Comparison of ENCODE assay signal across 21 cellular contexts in genomic region chr14:58750321-58751269, GRCh38.
"Had no signal": no experiment of that assay in that cellular context is flagged by ENCODE, and none has a peak within 500 bp of the region (broad histone marks: within the 10 kb centered on the region; RNA-seq: fewer than 3 reads in every experiment).

No MANE protein-coding gene starts in this region.

- H3K27ac Mint-ChIP-seq: activated naive CD4-positive, alpha-beta T cell treated with anti-CD3 and anti-CD28 coated beads, Interleukin-2, amount 50 U/mL, for 72 hours had no signal

- H3K4me2 ChIP-seq: hepatocyte had no signal

- H3K27me3 ChIP-seq: body of pancreas, esophagus squamous epithelium, hepatocyte, left lung, sigmoid colon, thyroid gland, uterus had no signal

- H3K4me1 ChIP-seq: uterus had no signal

- H2AFZ ChIP-seq: hepatocyte had no signal

- ATAC-seq: activated naive CD4-positive, alpha-beta T cell treated with anti-CD3 and anti-CD28 coated beads, Interleukin-2, amount 50 U/mL, for 72 hours; body of pancreas; left lung; psoas muscle had no signal

- H3K9me3 Mint-ChIP-seq: activated naive CD4-positive, alpha-beta T cell treated with anti-CD3 and anti-CD28 coated beads, Interleukin-2, amount 50 U/mL, for 72 hours had no signal

- H3K36me3 Mint-ChIP-seq: activated naive CD4-positive, alpha-beta T cell treated with anti-CD3 and anti-CD28 coated beads, Interleukin-2, amount 50 U/mL, for 72 hours had no signal

- H3K4me3 ChIP-seq: body of pancreas, coronary artery, esophagus squamous epithelium, hepatocyte, left lung, psoas muscle, sigmoid colon, thyroid gland, uterus had no signal

- H3K9me3 ChIP-seq: body of pancreas, esophagus squamous epithelium, left lung, psoas muscle, sigmoid colon, thyroid gland, uterus had no signal

- DNase-seq: activated CD4-positive, alpha-beta T cell treated with anti-CD3 and anti-CD28 coated beads for 1 hour; activated CD4-positive, alpha-beta T cell treated with anti-CD3 and anti-CD28 coated beads, Interleukin-2, amount 50 U/mL, for 4 hours; activated T-cell treated with anti-CD3 and anti-CD28 coated beads, Interleukin-2, amount 50 U/mL, for 1 hour; amniotic stem cell; body of pancreas; caudate nucleus; effector CD4-positive, alpha-beta T cell; esophagus squamous epithelium; left lung; mammary epithelial cell; psoas muscle; sigmoid colon; stimulated activated CD4-positive, alpha-beta T cell treated with anti-CD3 and anti-CD28 coated beads, Interleukin-12 subunit alpha, Interleukin-12 subunit beta, amount 100 ng/mL, for 4 hours; stimulated activated CD4-positive, alpha-beta T cell treated with anti-CD3 and anti-CD28 coated beads, Interleukin-2, amount 100 ng/mL, for 24 hours; T-helper 1 cell; thyroid gland; uterus had no signal

- H3K27ac ChIP-seq: esophagus squamous epithelium, psoas muscle, sigmoid colon, thyroid gland, uterus, VCaP had no signal

- H3K36me3 ChIP-seq: esophagus squamous epithelium, left lung, sigmoid colon, thyroid gland, uterus had no signal

- H3K79me2 ChIP-seq: hepatocyte had no signal
